Comparison of ENCODE assay signal across 8 cellular contexts in genomic region chr14:29016050-29016900, GRCh38.
DNase-seq lines count a peak whose midpoint lies in the region; ATAC-seq and TF ChIP-seq lines count a peak whose summit lies in the region.

No MANE protein-coding gene starts in this region.

- intact Hi-C loops in Right ventricle myocardium superior (cut with DNase I): no loop called here

- H3K4me3 ChIP-seq in right atrium auricular region: no peak overlapping the region
- H3K4me3 ChIP-seq in LNCaP clone FGC (ENCODE audit: low read depth, low read length): no peak overlapping the region
- no peak overlapping the region for H3K4me3 ChIP-seq in WI38 (ENCODE audit: low read depth, low read length)
- H3K4me3 ChIP-seq in kidney epithelial cell (ENCODE audit: low read depth, low read length): no peak overlapping the region

- TF ChIP-seq CTCF in right atrium auricular region (IDR thresholded peaks at IDR 0.05): peak in 1 of 2 donors; percentile 52
- TF ChIP-seq CTCF in LNCaP clone FGC (IDR thresholded peaks at IDR 0.05; ENCODE audit: control insufficient read depth, extremely low read depth, insufficient read depth): peak; percentile 46
- peak; percentile 91 for TF ChIP-seq CTCF in WI38 (IDR thresholded peaks at IDR 0.05; ENCODE audit: low read depth, low read length)
- peak; percentile 87 for TF ChIP-seq CTCF in kidney epithelial cell (IDR thresholded peaks at IDR 0.05; ENCODE audit: insufficient read depth, low read length, poor library complexity, severe bottlenecking)

- ATAC-seq in Right ventricle myocardium superior (ENCODE audit: poor library complexity) (no peak), HG03175 (IDR thresholded peaks at IDR 0.05; ENCODE audit: unreplicated experiment) (no peak), HG03460 (IDR thresholded peaks at IDR 0.05; ENCODE audit: unreplicated experiment) (no peak)

- no peaks in the 10 kb centered on the region for H3K9me3 ChIP-seq in right atrium auricular region

- H3K36me3 ChIP-seq in right atrium auricular region: no peaks in the 10 kb centered on the region
- H3K36me3 ChIP-seq in kidney epithelial cell (ENCODE audit: control insufficient read depth, insufficient read depth, low read length): no peaks in the 10 kb centered on the region

- H3K4me1 ChIP-seq in right atrium auricular region: no peaks in the 10 kb centered on the region

- DNase-seq in Right ventricle myocardium superior (peak; percentile 38), right atrium auricular region (ENCODE audit: low spot score) (no peak), LNCaP clone FGC (ENCODE audit: low read depth) (no peak), kidney epithelial cell (ENCODE audit: low read depth) (no peak), GM19238 (ENCODE audit: insufficient read length, low spot score) (no peak)

- H3K27me3 ChIP-seq in right atrium auricular region (no peaks in the 10 kb centered on the region), kidney epithelial cell (ENCODE audit: control insufficient read depth, insufficient read depth, low read length) (no peaks in the 10 kb centered on the region)

- H3K27ac ChIP-seq in right atrium auricular region: no peak overlapping the region
